ENCODE assay signal across 21 cellular contexts in the genomic region with DNA sequence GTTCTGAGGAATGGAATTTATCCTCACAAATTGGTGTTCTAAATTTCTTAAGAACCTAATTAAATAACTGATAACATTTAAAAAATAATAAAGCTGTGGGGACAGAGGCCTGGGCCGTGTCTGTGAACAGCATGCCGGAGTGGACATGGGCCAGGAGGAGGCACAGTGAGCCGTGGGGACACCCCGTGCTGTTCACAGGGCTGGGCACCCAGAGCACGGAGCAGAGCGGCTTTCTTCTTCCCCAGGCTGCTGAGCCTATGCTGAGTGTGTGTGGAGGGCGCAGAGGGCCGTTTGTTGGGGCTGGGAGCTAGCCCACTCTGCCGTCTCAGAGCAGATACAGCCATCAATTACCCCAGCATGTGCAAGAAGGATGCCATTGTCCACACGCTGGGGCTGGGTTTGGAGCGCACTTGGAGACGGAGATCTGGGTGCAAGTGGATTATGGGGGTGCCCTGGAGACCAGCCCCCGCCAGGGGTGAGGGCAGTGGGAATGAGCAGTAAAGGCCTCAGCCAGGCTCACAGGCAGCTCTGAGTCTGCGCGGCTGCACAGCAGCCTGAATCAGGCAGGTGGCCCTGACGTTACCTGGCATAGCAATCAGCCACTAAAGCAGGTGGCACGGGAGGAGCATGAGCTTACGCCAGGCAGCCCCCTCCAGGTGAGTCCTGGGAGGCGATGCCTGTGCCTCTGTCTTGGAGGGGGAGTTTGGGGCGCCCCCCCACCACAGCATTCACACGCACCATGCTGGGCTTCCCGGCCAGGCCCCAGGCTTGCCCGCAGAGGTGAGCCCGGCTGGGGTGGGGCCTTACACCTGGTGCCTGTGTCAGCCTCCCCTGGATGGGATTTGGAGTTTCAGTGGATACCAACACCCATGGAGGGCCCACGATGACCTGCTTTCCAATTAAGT. TPM values are rescaled to one million over a fixed set of nuclear protein-coding genes. Genes with fewer than 3 reads are reported as not detected.
DNase-seq lines count a peak whose midpoint lies in the region; ATAC-seq and TF ChIP-seq lines count a peak whose summit lies in the region.
"Had no signal": no experiment of that assay in that cellular context is flagged by ENCODE, and none has a peak within 500 bp of the region (broad histone marks: within the 10 kb centered on the region; RNA-seq: fewer than 3 reads in every experiment).

No MANE protein-coding gene starts in this region.

- no peaks in the 10 kb centered on the region for H3K9me3 Mint-ChIP-seq in CD8-positive, alpha-beta T cell
- H3K9me3 Mint-ChIP-seq: IgD-negative memory B cell; stimulated activated naive B cell treated with anti-CD40 and anti-IgM and Interleukin-4, amounts not matched to agents 10 μg/mL and 1 μg/mL and 100 μg/mL, for 72 hours had no signal

- H3K27ac ChIP-seq in CD8-positive, alpha-beta T cell (ENCODE audit: low read depth, low read length): no peak overlapping the region
- H3K27ac ChIP-seq in thyroid gland: no peak overlapping the region
- H3K27ac ChIP-seq: BLaER1, epithelial cell of prostate, psoas muscle, SK-N-MC, transverse colon had no signal

- peak; percentile 17 for DNase-seq in NCI-H146 (lab: John Stamatoyannopoulos, UW)
- no peak for DNase-seq in NCI-H146 treated with DMSO at 0.1 percent for 48 hours (lab: John Stamatoyannopoulos, UW; ENCODE audit: unreplicated experiment)
- no peak for DNase-seq in CD8-positive, alpha-beta T cell
- peak; percentile 30 for DNase-seq in NCI-H345 treated with DMSO at 0.1 percent for 48 hours (lab: John Stamatoyannopoulos, UW; ENCODE audit: unreplicated experiment)
- peak; percentile 8 for DNase-seq in left lobe of liver (ENCODE audit: low spot score)
- DNase-seq in GM10266 (ENCODE audit: extremely low spot score): no peak
- no peak for DNase-seq in thyroid gland
- DNase-seq: 8988T; activated CD4-positive, alpha-beta T cell treated with anti-CD3 and anti-CD28 coated beads, Interleukin-2, amount 50 U/mL, for 1 hour; anterior cingulate cortex; DMS79; PC-3; psoas muscle; spleen; stimulated activated naive B cell treated with anti-CD40 and anti-IgM and Interleukin-4, amounts not matched to agents 10 μg/mL and 1 μg/mL and 100 μg/mL, for 72 hours had no signal

- no peaks in the 10 kb centered on the region for H3K4me1 ChIP-seq in CD8-positive, alpha-beta T cell (ENCODE audit: insufficient read depth, low read length)
- no peaks in the 10 kb centered on the region for H3K4me1 ChIP-seq in thyroid gland
- H3K4me1 ChIP-seq: BLaER1, psoas muscle, transverse colon had no signal

- H3K36me3 ChIP-seq in CD8-positive, alpha-beta T cell (ENCODE audit: insufficient read depth, low read length): no peaks in the 10 kb centered on the region
- no peaks in the 10 kb centered on the region for H3K36me3 ChIP-seq in thyroid gland
- H3K36me3 ChIP-seq: BLaER1, spleen, transverse colon had no signal

- H3K27me3 Mint-ChIP-seq in CD8-positive, alpha-beta T cell (ENCODE audit: low read depth): no peaks in the 10 kb centered on the region

- intact Hi-C loops in CD8-positive, alpha-beta T cell (cut with DNase I, micrococcal nuclease): no loop called here
- intact Hi-C loops in thyroid gland (cut with DNase I): no loop called here

- no peak for ATAC-seq in CD8-positive, alpha-beta T cell
- no peak for ATAC-seq in left lobe of liver
- ATAC-seq in HG03460 (IDR thresholded peaks at IDR 0.05; ENCODE audit: unreplicated experiment): no peak
- ATAC-seq: PC-3; psoas muscle; stimulated activated naive B cell treated with anti-CD40 and anti-IgM and Interleukin-4, amounts not matched to agents 10 μg/mL and 1 μg/mL and 100 μg/mL, for 72 hours had no signal

- CTCF ChIA-PET in CD8-positive, alpha-beta T cell (lab: Charles Lee): interaction anchor here (1.0 kb wide), 1 partner anchor 31 kb away, joined by 3 read pairs; no protein-coding TSS in a partner anchor

- no peak for TF ChIP-seq CTCF in CD8-positive, alpha-beta T cell (IDR thresholded peaks at IDR 0.05)
- TF ChIP-seq CTCF in GM10266 (IDR thresholded peaks at IDR 0.05; ENCODE audit: control insufficient read depth, insufficient read depth, low read depth, missing control alignments): no peak
- no peak for TF ChIP-seq CTCF in thyroid gland (IDR thresholded peaks at IDR 0.05)

- H3K4me3 Mint-ChIP-seq in CD8-positive, alpha-beta T cell: peak overlapping the region; percentile 60
- H3K4me3 Mint-ChIP-seq: IgD-negative memory B cell; stimulated activated naive B cell treated with anti-CD40 and anti-IgM and Interleukin-4, amounts not matched to agents 10 μg/mL and 1 μg/mL and 100 μg/mL, for 72 hours had no signal

- H3K27me3 ChIP-seq in CD8-positive, alpha-beta T cell (ENCODE audit: insufficient read depth, low read length): no peaks in the 10 kb centered on the region
- H3K27me3 ChIP-seq in thyroid gland: no peaks in the 10 kb centered on the region
- H3K27me3 ChIP-seq: BLaER1, transverse colon had no signal

- no peak for TF ChIP-seq POLR2A in thyroid gland (IDR thresholded peaks at IDR 0.05)

- no peak overlapping the region for H3K4me3 ChIP-seq in CD8-positive, alpha-beta T cell (ENCODE audit: low read depth, low read length)
- no peak overlapping the region for H3K4me3 ChIP-seq in thyroid gland (replicated peaks in 1 of 3)
- H3K4me3 ChIP-seq: BLaER1, psoas muscle, SK-N-MC, transverse colon had no signal

- H3K36me3 Mint-ChIP-seq in CD8-positive, alpha-beta T cell: no peaks in the 10 kb centered on the region
- H3K36me3 Mint-ChIP-seq: IgD-negative memory B cell; stimulated activated naive B cell treated with anti-CD40 and anti-IgM and Interleukin-4, amounts not matched to agents 10 μg/mL and 1 μg/mL and 100 μg/mL, for 72 hours had no signal

- H3K4me1 Mint-ChIP-seq in CD8-positive, alpha-beta T cell (ENCODE audit: low read depth): peaks cover 14% of the 10 kb centered on the region
- H3K4me1 Mint-ChIP-seq: stimulated activated naive B cell treated with anti-CD40 and anti-IgM and Interleukin-4, amounts not matched to agents 10 μg/mL and 1 μg/mL and 100 μg/mL, for 72 hours had no signal

- POLR2A ChIA-PET in CD8-positive, alpha-beta T cell (lab: Charles Lee): interaction anchor here (0.6 to 1.1 kb wide), 2 partner anchors 8 to 52 kb away, joined by 3 read pairs; a partner anchor contains a TSS

- H3K9me3 ChIP-seq in CD8-positive, alpha-beta T cell (ENCODE audit: low read length): no peaks in the 10 kb centered on the region
- no peaks in the 10 kb centered on the region for H3K9me3 ChIP-seq in thyroid gland
- H3K9me3 ChIP-seq: BLaER1, psoas muscle, spleen, transverse colon had no signal

- WGBS in thyroid gland, 2 donors: 80 to 85% methylated on average over 18 to 20 of the region's 25 CpGs

- peak overlapping the region; percentile 60 for H3K27ac Mint-ChIP-seq in CD8-positive, alpha-beta T cell
- H3K27ac Mint-ChIP-seq: IgD-negative memory B cell; stimulated activated naive B cell treated with anti-CD40 and anti-IgM and Interleukin-4, amounts not matched to agents 10 μg/mL and 1 μg/mL and 100 μg/mL, for 72 hours had no signal

RNA-seq across cellular contexts. Expression of a gene that starts 52.1 kb away (rescaled TPM):
- 1 to 10 TPM; 4.8 to 5.5 TPM for total RNA-seq in CD8-positive, alpha-beta T cell
- total RNA-seq in left lobe of liver: 8.1 TPM
- 10 to 100 TPM; 30.8 to 68.7 (median 43.2) TPM for total RNA-seq in thyroid gland

Comparison
In these comparisons a context has a peak if more than half of its experiments do, and no peak if none do; other contexts are left out.
1. DNase-seq: peak in NCI-H146 (single experiment), NCI-H345 treated with DMSO at 0.1 percent for 48 hours (single experiment) and left lobe of liver (single experiment); none in NCI-H146 treated with DMSO at 0.1 percent for 48 hours (single experiment), CD8-positive, alpha-beta T cell (0 of 7), GM10266 (single experiment) and thyroid gland (0 of 2).